ENCODE assay signal across 9 cellular contexts in genomic region chr16:74480150-74481029, GRCh38. TPM values are rescaled to one million over a fixed set of nuclear protein-coding genes. Genes with fewer than 3 reads are reported as not detected.
A peak's percentile ranks its signal among the peaks of the same experiment; 100 is the strongest.
DNase-seq lines count a peak whose midpoint lies in the region; ATAC-seq and TF ChIP-seq lines count a peak whose summit lies in the region.
"Had no signal": no experiment of that assay in that cellular context is flagged by ENCODE, and none has a peak within 500 bp of the region (broad histone marks: within the 10 kb centered on the region; RNA-seq: fewer than 3 reads in every experiment).

No MANE protein-coding gene starts in this region.

- POLR2A ChIA-PET in activated CD4-positive, alpha-beta memory T cell treated with anti-CD3 and anti-CD28 coated beads for 36 hours (lab: Charles Lee) = no interaction called here

- H4K20me1 ChIP-seq in osteoblast (ENCODE audit: insufficient read depth, low read length) = peaks cover 3% of the 10 kb centered on the region

- H3K27me3 ChIP-seq in osteoblast (ENCODE audit: insufficient read depth, low read length) = no peaks in the 10 kb centered on the region

- BruUV-seq in Calu3 (replicated peaks; lab: Mats Ljungman, UMichigan) = no TSS peak

- intact Hi-C loops in Calu3 (cut with micrococcal nuclease; ENCODE audit: unreplicated experiment) = loop anchor here (5.0 kb wide), 2 partner anchors 127 to 142 kb away; partner anchors contain the start of gene GLG1
- intact Hi-C loops in activated CD4-positive, alpha-beta memory T cell treated with anti-CD3 and anti-CD28 coated beads for 36 hours (cut with micrococcal nuclease) = no loop called here
- intact Hi-C loops in activated CD4-positive, alpha-beta T cell treated with anti-CD3 and anti-CD28 coated beads, Interleukin-2, amount 10 ng/mL, durations not matched to agents 24 days and 14 days (cut with micrococcal nuclease) = no loop called here

- H3K36me3 ChIP-seq in osteoblast (ENCODE audit: insufficient read depth, low read length) = peaks cover 46% of the 10 kb centered on the region

- H3K79me2 ChIP-seq in osteoblast (ENCODE audit: insufficient read depth, low read length) = no peaks in the 10 kb centered on the region

- ATAC-seq in GM21786 (IDR thresholded peaks at IDR 0.05; ENCODE audit: unreplicated experiment) = no peak

- no peaks in the 10 kb centered on the region for H3K9me3 Mint-ChIP-seq in Calu3 (ENCODE audit: low read depth, unreplicated experiment)
- no peaks in the 10 kb centered on the region for H3K9me3 Mint-ChIP-seq in activated CD4-positive, alpha-beta memory T cell treated with anti-CD3 and anti-CD28 coated beads for 36 hours
- H3K9me3 Mint-ChIP-seq in activated CD4-positive, alpha-beta T cell treated with anti-CD3 and anti-CD28 coated beads, Interleukin-2, amount 10 ng/mL, durations not matched to agents 24 days and 14 days = no peaks in the 10 kb centered on the region

- H3K27ac Mint-ChIP-seq in Calu3 (ENCODE audit: unreplicated experiment) = peak overlapping the region; percentile 28
- H3K27ac Mint-ChIP-seq in activated CD4-positive, alpha-beta memory T cell treated with anti-CD3 and anti-CD28 coated beads for 36 hours = no peak overlapping the region
- H3K27ac Mint-ChIP-seq in activated CD4-positive, alpha-beta T cell treated with anti-CD3 and anti-CD28 coated beads, Interleukin-2, amount 10 ng/mL, durations not matched to agents 24 days and 14 days = no peak overlapping the region

- H3K36me3 Mint-ChIP-seq in Calu3 (ENCODE audit: insufficient read depth, unreplicated experiment) = peaks cover 18% of the 10 kb centered on the region
- peaks cover 8% of the 10 kb centered on the region for H3K36me3 Mint-ChIP-seq in activated CD4-positive, alpha-beta memory T cell treated with anti-CD3 and anti-CD28 coated beads for 36 hours
- H3K36me3 Mint-ChIP-seq in activated CD4-positive, alpha-beta T cell treated with anti-CD3 and anti-CD28 coated beads, Interleukin-2, amount 10 ng/mL, durations not matched to agents 24 days and 14 days (ENCODE audit: low read depth) = peaks cover 52% of the 10 kb centered on the region

- H3K4me3 ChIP-seq in osteoblast (ENCODE audit: insufficient read depth, low read length) = no peak overlapping the region
- H3K4me3 ChIP-seq: skin epidermis had no signal

- no peak overlapping the region for H3K27ac ChIP-seq in osteoblast (ENCODE audit: low read depth, low read length)

- H3K27me3 Mint-ChIP-seq in Calu3 (ENCODE audit: unreplicated experiment) = no peaks in the 10 kb centered on the region
- H3K27me3 Mint-ChIP-seq in activated CD4-positive, alpha-beta memory T cell treated with anti-CD3 and anti-CD28 coated beads for 36 hours = no peaks in the 10 kb centered on the region
- H3K27me3 Mint-ChIP-seq in activated CD4-positive, alpha-beta T cell treated with anti-CD3 and anti-CD28 coated beads, Interleukin-2, amount 10 ng/mL, durations not matched to agents 24 days and 14 days = no peaks in the 10 kb centered on the region

- peaks cover 45% of the 10 kb centered on the region for H3K4me1 Mint-ChIP-seq in Calu3 (ENCODE audit: low read depth, unreplicated experiment)
- peaks cover 3% of the 10 kb centered on the region for H3K4me1 Mint-ChIP-seq in activated CD4-positive, alpha-beta memory T cell treated with anti-CD3 and anti-CD28 coated beads for 36 hours (ENCODE audit: low read depth)
- no peaks in the 10 kb centered on the region for H3K4me1 Mint-ChIP-seq in activated CD4-positive, alpha-beta T cell treated with anti-CD3 and anti-CD28 coated beads, Interleukin-2, amount 10 ng/mL, durations not matched to agents 24 days and 14 days

- no peak overlapping the region for H2AFZ ChIP-seq in osteoblast (ENCODE audit: low read length)

- TF ChIP-seq CTCF in Calu3 (IDR thresholded peaks at IDR 0.05; ENCODE audit: unreplicated experiment) (no peak), osteoblast (IDR thresholded peaks at IDR 0.05; ENCODE audit: extremely low read depth, low read depth, low read length) (no peak)

- no peaks in the 10 kb centered on the region for H3K9me3 ChIP-seq in osteoblast (ENCODE audit: low read depth, low read length)

- peak overlapping the region; percentile 7 for H3K4me3 Mint-ChIP-seq in Calu3 (ENCODE audit: low read depth, unreplicated experiment)
- no peak overlapping the region for H3K4me3 Mint-ChIP-seq in activated CD4-positive, alpha-beta memory T cell treated with anti-CD3 and anti-CD28 coated beads for 36 hours
- H3K4me3 Mint-ChIP-seq in activated CD4-positive, alpha-beta T cell treated with anti-CD3 and anti-CD28 coated beads, Interleukin-2, amount 10 ng/mL, durations not matched to agents 24 days and 14 days = no peak overlapping the region

- CTCF ChIA-PET in Calu3 (lab: Charles Lee) = interaction anchor here (0.5 to 2.6 kb wide), 3 partner anchors 17 to 644 kb away, joined by 3 to 11 read pairs (median 3); partner anchors contain the start of gene GLG1
- CTCF ChIA-PET in activated CD4-positive, alpha-beta memory T cell treated with anti-CD3 and anti-CD28 coated beads for 36 hours (lab: Charles Lee) = interaction anchor here (0.5 to 0.6 kb wide), 2 partner anchors 42 to 172 kb away, joined by 3 read pairs; no protein-coding TSS in a partner anchor

- DNase-seq in Calu3 (peak; percentile 86), M059J (ENCODE audit: low read depth) (peak; percentile 67), fibroblast of gingiva (ENCODE audit: low read depth) (peak; percentile 44), osteoblast (ENCODE audit: insufficient read length, low spot score, missing footprints) (peak; percentile 66), NCI-H446 treated with DMSO at 0.1 percent for 48 hours (lab: John Stamatoyannopoulos, UW) (no peak)
- no peak for DNase-seq in activated CD4-positive, alpha-beta memory T cell treated with anti-CD3 and anti-CD28 coated beads for 36 hours
- no peak for DNase-seq in activated CD4-positive, alpha-beta T cell treated with anti-CD3 and anti-CD28 coated beads, Interleukin-2, amount 10 ng/mL, durations not matched to agents 24 days and 14 days

- peaks cover 11% of the 10 kb centered on the region for H3K4me1 ChIP-seq in osteoblast (ENCODE audit: insufficient read depth, low read length)

- peak overlapping the region; percentile 35 for H3K4me2 ChIP-seq in osteoblast (ENCODE audit: insufficient read depth, low read length)

RNA-seq across cellular contexts. Expression of gene CLEC18B, which starts 59.1 kb away (rescaled TPM):
- total RNA-seq in Calu3 (2022) = 1.3 and 3.6 TPM in 2 replicates
- total RNA-seq in M059J (2014; rRNA removed; shearing (Covaris generic)) = 0.44 TPM in 1 of 2 replicates, not detected in the other
- 0.72 and 0.88 TPM in 2 replicates for total RNA-seq in osteoblast
- total RNA-seq in activated CD4-positive, alpha-beta memory T cell treated with anti-CD3 and anti-CD28 coated beads for 36 hours = under 1 TPM in 1 of 2 experiments, not detected in 1; 0.34 TPM
- 0.21 and 0.42 TPM in 2 replicates for total RNA-seq in activated CD4-positive, alpha-beta T cell treated with anti-CD3 and anti-CD28 coated beads, Interleukin-2, amount 10 ng/mL, durations not matched to agents 24 days and 14 days

Comparison
In these comparisons a context has a peak if more than half of its experiments do, and no peak if none do; other contexts are left out.
1. DNase-seq: peak in Calu3 (single experiment), M059J (single experiment), fibroblast of gingiva (single experiment) and osteoblast (single experiment); none in activated CD4-positive, alpha-beta memory T cell treated with anti-CD3 and anti-CD28 coated beads for 36 hours (single experiment), activated CD4-positive, alpha-beta T cell treated with anti-CD3 and anti-CD28 coated beads, Interleukin-2, amount 10 ng/mL, durations not matched to agents 24 days and 14 days (single experiment) and NCI-H446 treated with DMSO at 0.1 percent for 48 hours (single experiment).